ENCODE assay signal across 13 cellular contexts in genomic region chr1:20597650-20598049, GRCh38. TPM values are rescaled to one million over a fixed set of nuclear protein-coding genes. Genes with fewer than 3 reads are reported as not detected.
"Had no signal": no experiment of that assay in that cellular context is flagged by ENCODE, and none has a peak within 500 bp of the region (broad histone marks: within the 10 kb centered on the region; RNA-seq: fewer than 3 reads in every experiment).

No MANE protein-coding gene starts in this region.

- DNase-seq: body of pancreas; cortex of kidney; sigmoid colon; stimulated activated CD4-positive, alpha-beta T cell treated with anti-CD3 and anti-CD28 coated beads, Interleukin-12 subunit alpha, Interleukin-12 subunit beta, amount 100 ng/mL, for 4 hours; stimulated activated naive CD4-positive, alpha-beta T cell; substantia nigra; transverse colon had no signal

- H3K36me3 Mint-ChIP-seq: activated naive CD4-positive, alpha-beta T cell treated with anti-CD3 and anti-CD28 coated beads, Interleukin-2, amount 50 U/mL, for 24 hours had no signal

- H3K9me3 ChIP-seq: body of pancreas, sigmoid colon, transverse colon had no signal

- H3K4me3 ChIP-seq: body of pancreas, sigmoid colon, transverse colon had no signal

- H3K27ac ChIP-seq: sigmoid colon, transverse colon had no signal

- H3K4me3 Mint-ChIP-seq: activated naive CD4-positive, alpha-beta T cell treated with anti-CD3 and anti-CD28 coated beads, Interleukin-2, amount 50 U/mL, for 24 hours; central memory CD8-positive, alpha-beta T cell; memory B cell; nephron; T-helper 1 cell treated with Interleukin-12 subunit alpha and Interleukin-12 subunit beta and Interleukin-4 antibody, amounts not matched to agents 30 μg/mL and 1 μg/mL, for 36 hours had no signal

- H3K4me1 Mint-ChIP-seq: activated naive CD4-positive, alpha-beta T cell treated with anti-CD3 and anti-CD28 coated beads, Interleukin-2, amount 50 U/mL, for 24 hours; central memory CD8-positive, alpha-beta T cell; memory B cell had no signal

- H3K27me3 ChIP-seq: body of pancreas, sigmoid colon had no signal

- ATAC-seq: body of pancreas had no signal

- H3K4me1 ChIP-seq: body of pancreas, sigmoid colon, transverse colon had no signal

- H3K36me3 ChIP-seq: sigmoid colon, transverse colon had no signal

- H3K9me3 Mint-ChIP-seq: activated naive CD4-positive, alpha-beta T cell treated with anti-CD3 and anti-CD28 coated beads, Interleukin-2, amount 50 U/mL, for 24 hours; central memory CD8-positive, alpha-beta T cell; nephron; T-helper 1 cell treated with Interleukin-12 subunit alpha and Interleukin-12 subunit beta and Interleukin-4 antibody, amounts not matched to agents 30 μg/mL and 1 μg/mL, for 36 hours had no signal

- H3K27ac Mint-ChIP-seq: activated naive CD4-positive, alpha-beta T cell treated with anti-CD3 and anti-CD28 coated beads, Interleukin-2, amount 50 U/mL, for 24 hours; memory B cell; nephron; T-helper 1 cell treated with Interleukin-12 subunit alpha and Interleukin-12 subunit beta and Interleukin-4 antibody, amounts not matched to agents 30 μg/mL and 1 μg/mL, for 36 hours had no signal

RNA-seq across cellular contexts. Expression of gene CDA, which starts 8.8 kb away (rescaled TPM):
- total RNA-seq: body of pancreas had no signal

RNA-seq across cellular contexts. Expression of gene FAM43B, which starts 45.3 kb away (rescaled TPM):
- total RNA-seq: pulmonary artery endothelial cell, transverse colon had no signal
